26 cellular contexts compared by ENCODE assay signal in genomic region chr21:39529026-39529425, GRCh38.
DNase-seq lines count a peak whose midpoint lies in the region; ATAC-seq, FAIRE-seq and TF ChIP-seq lines count a peak whose summit lies in the region.
"Had no signal": no experiment of that assay in that cellular context is flagged by ENCODE, and none has a peak within 500 bp of the region (broad histone marks: within the 10 kb centered on the region; RNA-seq: fewer than 3 reads in every experiment).

No MANE protein-coding gene starts in this region.

- no peaks in the 10 kb centered on the region for H3K9me2 ChIP-seq in HCT116 (ENCODE audit: insufficient read depth)
- no peaks in the 10 kb centered on the region for H3K9me2 ChIP-seq in PC-3 (replicated peaks; ENCODE audit: low read length)

- no peak for TF ChIP-seq EP300 in H1 (IDR thresholded peaks at IDR 0.05; ENCODE audit: borderline replicate concordance in 1 of 2, low read depth in 2 of 2, low read length in 2 of 2)
- no peak for TF ChIP-seq EP300 in sigmoid colon (IDR thresholded peaks at IDR 0.05)

- intact Hi-C loops in HCT116 (cut with micrococcal nuclease) = no loop called here
- intact Hi-C loops in PC-3 (cut with micrococcal nuclease) = no loop called here
- intact Hi-C loops in sigmoid colon (cut with DNase I) = no loop called here

- no peaks in the 10 kb centered on the region for H3K27me3 Mint-ChIP-seq in nephron progenitor cell (ENCODE audit: low read depth, poor library complexity)

- H3K4me1 ChIP-seq in HCT116 (ENCODE audit: control insufficient read depth in 1 of 2, insufficient read depth in 2 of 2, low read length in 2 of 2) = no peaks in the 10 kb centered on the region
- no peaks in the 10 kb centered on the region for H3K4me1 ChIP-seq in PC-3 (ENCODE audit: insufficient read depth, low read length)
- peaks cover 0 to 3% (median 0%) of the 10 kb centered on the region in 4 experiments; a peak in 1 of 7 replicates for H3K4me1 ChIP-seq in H1 (replicated peaks in 1 of 4; ENCODE audit: control insufficient read depth in 3 of 4, insufficient read depth in 4 of 4, low read length in 3 of 4)
- peaks cover 0 to 10% (median 6%) of the 10 kb centered on the region in 4 donors for H3K4me1 ChIP-seq in sigmoid colon
- H3K4me1 ChIP-seq: foreskin keratinocyte had no signal

- H3K4me1 Mint-ChIP-seq in nephron progenitor cell = peaks cover 32% of the 10 kb centered on the region
- H3K4me1 Mint-ChIP-seq: central memory CD8-positive, alpha-beta T cell had no signal

- H3K36me3 ChIP-seq in HCT116 (ENCODE audit: control insufficient read depth in 1 of 2, insufficient read depth in 2 of 2, low read length in 2 of 2) (no peaks in the 10 kb centered on the region), PC-3 (ENCODE audit: low read depth, low read length) (no peaks in the 10 kb centered on the region), H1 (ENCODE audit: control insufficient read depth in 2 of 4, insufficient read depth in 4 of 4, low read length in 3 of 4) (no peaks in the 10 kb centered on the region), sigmoid colon (no peaks in the 10 kb centered on the region)
- H3K36me3 ChIP-seq: MG63, stomach, tibial nerve had no signal

- no peak overlapping the region for H3K27ac Mint-ChIP-seq in nephron progenitor cell
- H3K27ac Mint-ChIP-seq: activated T-cell treated with anti-CD3 and anti-CD28 coated beads, Interleukin-2, amount 50 U/mL, for 24 hours; CD8-positive, alpha-beta T cell; naive B cell had no signal

- H2AK5ac ChIP-seq in H1 (ENCODE audit: low read depth, low read length) = no peak overlapping the region

- peak overlapping the region; percentile 16 for H2BK120ac ChIP-seq in H1 (replicated peaks; ENCODE audit: low read depth, low read length)

- H3K4me2 ChIP-seq in HCT116 (ENCODE audit: low read length) = no peak overlapping the region
- no peak overlapping the region for H3K4me2 ChIP-seq in PC-3 (ENCODE audit: low read length)
- H3K4me2 ChIP-seq in H1 (ENCODE audit: insufficient read depth in 1 of 2, low read depth in 2 of 2, low read length in 2 of 2) = no peak overlapping the region

- no peaks in the 10 kb centered on the region for H3K36me3 Mint-ChIP-seq in nephron progenitor cell (ENCODE audit: low read depth)
- H3K36me3 Mint-ChIP-seq: CD8-positive, alpha-beta T cell; naive B cell had no signal

- H3K23ac ChIP-seq in H1 (ENCODE audit: insufficient read length) = no peak overlapping the region

- no peak overlapping the region for H2AFZ ChIP-seq in HCT116 (ENCODE audit: low read depth, low read length, poor library complexity, severe bottlenecking)
- no peak overlapping the region for H2AFZ ChIP-seq in PC-3 (ENCODE audit: low read length)
- H2AFZ ChIP-seq in H1 (ENCODE audit: low read length) = no peak overlapping the region

- no peak overlapping the region for H3K4ac ChIP-seq in H1 (replicated peaks; ENCODE audit: insufficient read length, low read depth, low read length)

- H3K79me2 ChIP-seq in HCT116 (ENCODE audit: insufficient read depth, low read length) = no peaks in the 10 kb centered on the region
- no peaks in the 10 kb centered on the region for H3K79me2 ChIP-seq in PC-3 (ENCODE audit: low read length)
- H3K79me2 ChIP-seq in H1 (ENCODE audit: control insufficient read depth in 1 of 2, insufficient read depth in 2 of 2, low read length in 2 of 2) = no peaks in the 10 kb centered on the region

- H4K91ac ChIP-seq in H1 (replicated peaks; ENCODE audit: insufficient read length, low read length) = peak overlapping the region; percentile 70

- ATAC-seq in HCT116 (no peak; the same call in 1 of the 2 replicates), PC-3 (0 out of 2 replicates have a peak, but pooled peaks have one; percentile 22), HG02642 (IDR thresholded peaks at IDR 0.05; ENCODE audit: poor library complexity, unreplicated experiment) (no peak)
- ATAC-seq: CD8-positive, alpha-beta T cell; foreskin keratinocyte had no signal

- H3K18ac ChIP-seq in H1 (ENCODE audit: extremely low read depth, low read length) = no peak overlapping the region; the same call in 1 of the 2 replicates

- no peaks in the 10 kb centered on the region for H3F3A ChIP-seq in PC-3 (ENCODE audit: low read length, unreplicated experiment)

- H3K9ac ChIP-seq in HCT116 (ENCODE audit: low read length) = no peak overlapping the region
- H3K9ac ChIP-seq in PC-3 (ENCODE audit: low read length) = no peak overlapping the region
- no peak overlapping the region for H3K9ac ChIP-seq in H1 (replicated peaks in 1 of 4; ENCODE audit: extremely low read depth in 1 of 4, low read depth in 3 of 4, low read length in 3 of 4)

- no peak for TF ChIP-seq CTCF in HCT116 (IDR thresholded peaks at IDR 0.05 in 2 of 3, conservative IDR thresholded peaks at IDR 0.05 in 1 of 3; ENCODE audit: borderline replicate concordance in 1 of 3, insufficient read depth in 1 of 3, low read depth in 2 of 3, low read length in 2 of 3)
- TF ChIP-seq CTCF in PC-3 (conservative IDR thresholded peaks at IDR 0.05; ENCODE audit: low read depth, low read length) = no peak
- TF ChIP-seq CTCF in H1 (IDR thresholded peaks at IDR 0.05; ENCODE audit: control extremely low read depth in 1 of 3, insufficient read depth in 1 of 3, low read depth in 1 of 3, low read length in 3 of 3) = no peak
- TF ChIP-seq CTCF in nephron progenitor cell (IDR thresholded peaks at IDR 0.05) = no peak
- no peak for TF ChIP-seq CTCF in D721Med (IDR thresholded peaks at IDR 0.05; ENCODE audit: insufficient read depth, missing control alignments)
- TF ChIP-seq CTCF in sigmoid colon (IDR thresholded peaks at IDR 0.05) = no peak

- H3K4me3 ChIP-seq in HCT116 (replicated peaks in 1 of 2; ENCODE audit: low read depth in 1 of 2, low read length in 2 of 2) = no peak overlapping the region
- H3K4me3 ChIP-seq in PC-3 (ENCODE audit: low read length) = no peak overlapping the region
- H3K4me3 ChIP-seq in H1 (ENCODE audit: extremely low read depth in 1 of 4, insufficient read depth in 2 of 4, low read depth in 3 of 4, low read length in 4 of 4) = no peak overlapping the region
- no peak overlapping the region for H3K4me3 ChIP-seq in sigmoid colon
- H3K4me3 ChIP-seq: MG63, stomach, tibial nerve had no signal

- POLR2A ChIA-PET in HCT116 (lab: Charles Lee) = no interaction called here
- POLR2A ChIA-PET in PC-3 (lab: Charles Lee; ENCODE audit: unreplicated experiment) = no interaction called here
- POLR2A ChIA-PET in H1 (lab: Charles Lee; ENCODE audit: partially characterized antibody) = no interaction called here

- H3K27ac ChIP-seq in HCT116 (ENCODE audit: low read depth, low read length) (no peak overlapping the region), PC-3 (ENCODE audit: low read length) (no peak overlapping the region), H1 (ENCODE audit: low read depth, low read length) (no peak overlapping the region), sigmoid colon (no peak overlapping the region)
- H3K27ac ChIP-seq: foreskin keratinocyte, RWPE1, stomach, tibial nerve had no signal

- H3K9me3 Mint-ChIP-seq in nephron progenitor cell = no peaks in the 10 kb centered on the region
- H3K9me3 Mint-ChIP-seq: activated T-cell treated with anti-CD3 and anti-CD28 coated beads, Interleukin-2, amount 50 U/mL, for 24 hours; CD8-positive, alpha-beta T cell; central memory CD8-positive, alpha-beta T cell; naive B cell had no signal

- no peak overlapping the region for H3K56ac ChIP-seq in H1 (replicated peaks; ENCODE audit: insufficient read length, low read depth, low read length)

- H2BK5ac ChIP-seq in H1 (ENCODE audit: low read depth, low read length) = peak overlapping the region; percentile 17; the same call in 1 of the 2 replicates

- H3K9me3 ChIP-seq in HCT116 (ENCODE audit: control insufficient read depth in 1 of 2, insufficient read depth in 1 of 2, low read depth in 1 of 2, low read length in 2 of 2) (no peaks in the 10 kb centered on the region), PC-3 (ENCODE audit: low read length) (no peaks in the 10 kb centered on the region), H1 (ENCODE audit: insufficient read depth in 2 of 2, low read depth in 1 of 2, low read length in 1 of 2) (no peaks in the 10 kb centered on the region), sigmoid colon (no peaks in the 10 kb centered on the region)
- H3K9me3 ChIP-seq: MG63, stomach, tibial nerve had no signal

- H4K20me1 ChIP-seq in HCT116 (ENCODE audit: insufficient read depth) (no peaks in the 10 kb centered on the region), PC-3 (ENCODE audit: low read length) (no peaks in the 10 kb centered on the region), H1 (replicated peaks in 1 of 2; ENCODE audit: control insufficient read depth in 1 of 2, insufficient read depth in 2 of 2, low read length in 2 of 2) (no peaks in the 10 kb centered on the region)

- H3K27me3 ChIP-seq in HCT116 (ENCODE audit: insufficient read depth, low read length) (no peaks in the 10 kb centered on the region; the same call in 1 of the 2 replicates), PC-3 (ENCODE audit: low read length) (no peaks in the 10 kb centered on the region), H1 (replicated peaks in 1 of 4; ENCODE audit: control insufficient read depth in 3 of 4, extremely low read depth in 1 of 4, insufficient read depth in 3 of 4, low read length in 3 of 4) (no peaks in the 10 kb centered on the region; a peak in 1 of 7 replicates), sigmoid colon (no peaks in the 10 kb centered on the region)
- H3K27me3 ChIP-seq: foreskin keratinocyte, MG63, stomach, tibial nerve had no signal

- H2BK12ac ChIP-seq in H1 (ENCODE audit: low read depth, low read length) = peak overlapping the region; percentile 63; the same call in 1 of the 2 replicates

- no peak overlapping the region; the same call in 1 of the 2 replicates for H2BK15ac ChIP-seq in H1 (ENCODE audit: low read length)

- H3K4me3 Mint-ChIP-seq in nephron progenitor cell = no peak overlapping the region
- H3K4me3 Mint-ChIP-seq: activated T-cell treated with anti-CD3 and anti-CD28 coated beads, Interleukin-2, amount 50 U/mL, for 24 hours; CD8-positive, alpha-beta T cell; central memory CD8-positive, alpha-beta T cell; naive B cell had no signal

- no peaks in the 10 kb centered on the region for H3K79me1 ChIP-seq in H1 (ENCODE audit: low read depth, low read length)

- no peaks in the 10 kb centered on the region for H3K23me2 ChIP-seq in H1 (ENCODE audit: low read depth, low read length)

- FAIRE-seq in H1 (lab: Jason Lieb, UNC) (no peak), D721Med (lab: Jason Lieb, UNC) (no peak)
- FAIRE-seq: astrocyte, GM19239, islet of Langerhans had no signal

- no peak for TF ChIP-seq RAD21 in HCT116 (IDR thresholded peaks at IDR 0.05; ENCODE audit: low read depth)
- no peak for TF ChIP-seq RAD21 in H1 (IDR thresholded peaks at IDR 0.05 in 1 of 2, conservative IDR thresholded peaks at IDR 0.05 in 1 of 2; ENCODE audit: low read depth in 2 of 2, low read length in 2 of 2)

- H3K14ac ChIP-seq in H1 (ENCODE audit: insufficient read length) = no peak overlapping the region

- no peak overlapping the region for H4K5ac ChIP-seq in H1 (ENCODE audit: insufficient read length, low read depth, low read length)

- RAD21 ChIA-PET in HCT116 (lab: Charles Lee; ENCODE audit: low non-redundant PET in 1 of 2, low total read pairs in 2 of 2, uncharacterized antibody in 2 of 2, unreplicated experiment in 2 of 2) = no interaction called here

- H2BK20ac ChIP-seq in H1 (ENCODE audit: low read length) = peak overlapping the region; percentile 24; the same call in 1 of the 2 replicates

- 90% methylated on average over 4 of the region's 4 CpGs; no CpG with 5 or more reads in 1 of the 2 experiments for WGBS in H1 (ENCODE audit: extremely low coverage in 1 of 2, insufficient coverage in 1 of 2, insufficient read length in 1 of 2, insufficient replicate concordance in 2 of 2, low coverage in 1 of 2, low lambda C conversion rate in 2 of 2, missing lambda C conversion rate in 1 of 2), 2 experiments
- WGBS in sigmoid colon, 2 donors = 78 to 86% methylated on average over 4 of the region's 4 CpGs

- CTCF ChIA-PET in HCT116 (lab: Charles Lee) = no interaction called here
- CTCF ChIA-PET in PC-3 (lab: Charles Lee) = no interaction called here
- CTCF ChIA-PET in H1 (lab: Charles Lee; ENCODE audit: partially characterized antibody) = interaction anchor here (1.2 to 2.2 kb wide), 3 partner anchors 10 to 147 kb away, joined by 3 to 7 read pairs (median 7); no protein-coding TSS in a partner anchor

- H4K8ac ChIP-seq in H1 (ENCODE audit: extremely low read depth, insufficient read depth, low read length) = no peak overlapping the region

- no peak for DNase-seq in HCT116 (ENCODE audit: low read depth, low spot score)
- no peak for DNase-seq in PC-3
- no peak for DNase-seq in H1 (ENCODE audit: low read depth in 1 of 2, low spot score in 2 of 2)
- peak; percentile 41 for DNase-seq in nephron progenitor cell
- no peak for DNase-seq in activated CD8-positive, alpha-beta memory T cell treated with anti-CD3 and anti-CD28 coated beads, Interleukin-2, amount 50 U/mL, for 48 hours
- no peak for DNase-seq in D721Med (ENCODE audit: insufficient read length, low spot score)
- DNase-seq in sigmoid colon = no peak
- DNase-seq: activated CD4-positive, CD25-positive, alpha-beta regulatory T cell treated with anti-CD3 and anti-CD28 coated beads, Interleukin-2, amount 50 U/mL, for 72 hours; activated naive CD4-positive, alpha-beta T cell treated with anti-CD3 and anti-CD28 coated beads, Interleukin-2, amount 50 U/mL, for 16 hours; activated T-cell treated with anti-CD3 and anti-CD28 coated beads, Interleukin-2, amount 50 U/mL, for 24 hours; CD8-positive, alpha-beta T cell; erythroblast; foreskin keratinocyte; IMR-90; MG63; naive B cell; NCI-H1436; NCI-H524 treated with DMSO at 0.1 percent for 48 hours; stomach had no signal

- BruUV-seq in HCT116 (replicated peaks; lab: Mats Ljungman, UMichigan) (no TSS peak), PC-3 (replicated peaks; lab: Mats Ljungman, UMichigan) (no TSS peak)

- no peak for TF ChIP-seq POLR2A in HCT116 (IDR thresholded peaks at IDR 0.05; ENCODE audit: borderline replicate concordance, extremely low read depth, insufficient read depth, insufficient read length)
- TF ChIP-seq POLR2A in H1 (IDR thresholded peaks at IDR 0.05; ENCODE audit: control extremely low read depth in 1 of 2, low read depth in 2 of 2, low read length in 2 of 2) = no peak
- TF ChIP-seq POLR2A in sigmoid colon (IDR thresholded peaks at IDR 0.05) = no peak
